In genomic region chrX:9867753-9868152, GRCh38 we compare ENCODE assay signal across 21 cellular contexts.
"Had no signal": no experiment of that assay in that cellular context is flagged by ENCODE, and none has a peak within 500 bp of the region (broad histone marks: within the 10 kb centered on the region; RNA-seq: fewer than 3 reads in every experiment).

No MANE protein-coding gene starts in this region.

- H3K9me3 Mint-ChIP-seq: activated B cell treated with CpG ODN at 0.5 μM for 24 hours; activated CD8-positive, alpha-beta T cell treated with anti-CD3 and anti-CD28 coated beads for 36 hours; activated naive CD8-positive, alpha-beta T cell treated with anti-CD3 and anti-CD28 coated beads, Interleukin-2, amount 10 ng/mL, durations not matched to agents 7 days and 5 days; activated T-helper 17 cell treated with anti-CD3 and anti-CD28 coated beads, Interleukin-2, amount 50 U/mL, for 72 hours; memory B cell; stimulated activated effector memory CD8-positive, alpha-beta T cell treated with anti-CD3 and anti-CD28 coated beads, Interleukin-12 subunit alpha, Interleukin-12 subunit beta, amount 100 ng/mL, for 72 hours; T-helper 2 cell treated with Interferon-gamma antibody and Interleukin-4, amounts not matched to agents 5 μg/mL and 100 μg/mL, for 36 hours had no signal

- H3K36me3 ChIP-seq: gastroesophageal sphincter, heart left ventricle, neutrophil, right lobe of liver, stomach had no signal

- H3K4me1 ChIP-seq: gastroesophageal sphincter, heart left ventricle, parathyroid adenoma, right lobe of liver, stomach had no signal

- H3K36me3 Mint-ChIP-seq: activated naive CD8-positive, alpha-beta T cell treated with anti-CD3 and anti-CD28 coated beads, Interleukin-2, amount 10 ng/mL, durations not matched to agents 7 days and 5 days; memory B cell; naive thymus-derived CD8-positive, alpha-beta T cell; stimulated activated effector memory CD8-positive, alpha-beta T cell treated with anti-CD3 and anti-CD28 coated beads, Interleukin-12 subunit alpha, Interleukin-12 subunit beta, amount 100 ng/mL, for 72 hours had no signal

- H3K9me3 ChIP-seq: gastroesophageal sphincter, heart left ventricle, neutrophil, right lobe of liver had no signal

- ATAC-seq: activated CD8-positive, alpha-beta T cell treated with anti-CD3 and anti-CD28 coated beads for 36 hours; activated T-helper 17 cell treated with anti-CD3 and anti-CD28 coated beads, Interleukin-2, amount 50 U/mL, for 72 hours; gastroesophageal sphincter; heart left ventricle; left ventricle myocardium superior; naive thymus-derived CD8-positive, alpha-beta T cell; stimulated activated effector memory CD8-positive, alpha-beta T cell treated with anti-CD3 and anti-CD28 coated beads, Interleukin-12 subunit alpha, Interleukin-12 subunit beta, amount 100 ng/mL, for 72 hours had no signal

- H3K27ac ChIP-seq: gastroesophageal sphincter, neutrophil, parathyroid adenoma, right lobe of liver, stomach had no signal

- H3K27me3 ChIP-seq: gastroesophageal sphincter, right lobe of liver, stomach had no signal

- H3K4me3 ChIP-seq: gastroesophageal sphincter, heart left ventricle, right lobe of liver, stomach had no signal

- DNase-seq: activated B cell treated with CpG ODN at 0.5 μM for 24 hours; activated CD4-positive, alpha-beta T cell treated with anti-CD3 and anti-CD28 coated beads for 4 hours; activated CD8-positive, alpha-beta T cell treated with anti-CD3 and anti-CD28 coated beads for 36 hours; activated naive CD4-positive, alpha-beta T cell treated with Interleukin-2 at 50 U/mL for 16 hours; activated naive CD8-positive, alpha-beta T cell treated with anti-CD3 and anti-CD28 coated beads, Interleukin-2, amount 10 ng/mL, durations not matched to agents 7 days and 5 days; activated T-cell treated with anti-CD3 and anti-CD28 coated beads, Interleukin-2, amount 50 U/mL, for 1 hour; cerebellar nuclear complex; cortex of kidney; heart left ventricle; left ventricle myocardium superior; naive thymus-derived CD8-positive, alpha-beta T cell; right lobe of liver; stimulated activated CD4-positive, alpha-beta T cell treated with anti-CD3 and anti-CD28 coated beads, Interleukin-4, amount 100 ng/mL, for 24 hours; stomach had no signal

- H3K9ac ChIP-seq: parathyroid adenoma had no signal

- H3K4me3 Mint-ChIP-seq: activated B cell treated with CpG ODN at 0.5 μM for 24 hours; activated CD8-positive, alpha-beta T cell treated with anti-CD3 and anti-CD28 coated beads for 36 hours; activated naive CD8-positive, alpha-beta T cell treated with anti-CD3 and anti-CD28 coated beads, Interleukin-2, amount 10 ng/mL, durations not matched to agents 7 days and 5 days; activated T-helper 17 cell treated with anti-CD3 and anti-CD28 coated beads, Interleukin-2, amount 50 U/mL, for 72 hours; memory B cell; naive thymus-derived CD8-positive, alpha-beta T cell; stimulated activated effector memory CD8-positive, alpha-beta T cell treated with anti-CD3 and anti-CD28 coated beads, Interleukin-12 subunit alpha, Interleukin-12 subunit beta, amount 100 ng/mL, for 72 hours; T-helper 2 cell treated with Interferon-gamma antibody and Interleukin-4, amounts not matched to agents 5 μg/mL and 100 μg/mL, for 36 hours had no signal

- H3K27ac Mint-ChIP-seq: activated B cell treated with CpG ODN at 0.5 μM for 24 hours; activated CD8-positive, alpha-beta T cell treated with anti-CD3 and anti-CD28 coated beads for 36 hours; activated naive CD8-positive, alpha-beta T cell treated with anti-CD3 and anti-CD28 coated beads, Interleukin-2, amount 10 ng/mL, durations not matched to agents 7 days and 5 days; activated T-helper 17 cell treated with anti-CD3 and anti-CD28 coated beads, Interleukin-2, amount 50 U/mL, for 72 hours; memory B cell; naive thymus-derived CD8-positive, alpha-beta T cell; stimulated activated effector memory CD8-positive, alpha-beta T cell treated with anti-CD3 and anti-CD28 coated beads, Interleukin-12 subunit alpha, Interleukin-12 subunit beta, amount 100 ng/mL, for 72 hours; T-helper 2 cell treated with Interferon-gamma antibody and Interleukin-4, amounts not matched to agents 5 μg/mL and 100 μg/mL, for 36 hours had no signal

- H2AFZ ChIP-seq: parathyroid adenoma had no signal

- H3K4me1 Mint-ChIP-seq: activated naive CD8-positive, alpha-beta T cell treated with anti-CD3 and anti-CD28 coated beads, Interleukin-2, amount 10 ng/mL, durations not matched to agents 7 days and 5 days; activated T-helper 17 cell treated with anti-CD3 and anti-CD28 coated beads, Interleukin-2, amount 50 U/mL, for 72 hours; stimulated activated effector memory CD8-positive, alpha-beta T cell treated with anti-CD3 and anti-CD28 coated beads, Interleukin-12 subunit alpha, Interleukin-12 subunit beta, amount 100 ng/mL, for 72 hours had no signal
